Comparison of ENCODE assay signal across 8 cellular contexts in genomic region chr6:53437557-53438202, GRCh38.
A peak's percentile ranks its signal among the peaks of the same experiment; 100 is the strongest.
DNase-seq lines count a peak whose midpoint lies in the region; ATAC-seq, FAIRE-seq and TF ChIP-seq lines count a peak whose summit lies in the region.

No MANE protein-coding gene starts in this region.

- H3K27me3 ChIP-seq in BJ (ENCODE audit: control insufficient read depth, insufficient read depth, low read length): no peaks in the 10 kb centered on the region
- no peaks in the 10 kb centered on the region for H3K27me3 ChIP-seq in lower lobe of right lung (ENCODE audit: low read depth)

- ATAC-seq in lower lobe of right lung: peak; percentile 76 to 89

- TF ChIP-seq POLR2A in GM12891 (IDR thresholded peaks at IDR 0.05; ENCODE audit: low read depth, low read length): no peak

- H3K27ac ChIP-seq in lower lobe of right lung: no peak overlapping the region

- H3K4me1 ChIP-seq in lower lobe of right lung: peaks cover 15% of the 10 kb centered on the region

- H3K9me3 ChIP-seq in lower lobe of right lung: no peaks in the 10 kb centered on the region

- FAIRE-seq in GM12891 (lab: Jason Lieb, UNC): peak; percentile 87

- no peaks in the 10 kb centered on the region for H3K36me3 ChIP-seq in BJ (ENCODE audit: control insufficient read depth, insufficient read depth, low read length)
- H3K36me3 ChIP-seq in lower lobe of right lung: no peaks in the 10 kb centered on the region

- intact Hi-C loops in lower lobe of right lung (cut with DNase I): no loop called here

- no peak overlapping the region for H3K4me3 ChIP-seq in BJ (ENCODE audit: low read depth, low read length)
- H3K4me3 ChIP-seq in Jurkat, Clone E6-1 (ENCODE audit: low read length): no peak overlapping the region
- no peak overlapping the region for H3K4me3 ChIP-seq in lower lobe of right lung

- CTCF ChIA-PET in BJ (lab: Yijun Ruan, JAX): interaction anchor here (0.6 to 3.9 kb wide), 6 partner anchors 42 to 266 kb away, joined by 3 to 29 read pairs (median 4); no protein-coding TSS in a partner anchor

- TF ChIP-seq CTCF in BJ (IDR thresholded peaks at IDR 0.05; ENCODE audit: insufficient read depth, low read depth, low read length): peak; percentile 65
- peak; percentile 56 for TF ChIP-seq CTCF in lower lobe of right lung (IDR thresholded peaks at IDR 0.05)

- peak; percentile 49 for DNase-seq in BJ (ENCODE audit: low read depth)
- DNase-seq in GM12891 (ENCODE audit: insufficient read length, low spot score): no peak
- peak; percentile 62 for DNase-seq in Jurkat, Clone E6-1 (ENCODE audit: low read depth, low spot score)
- peak; percentile 61 to 77 for DNase-seq in SHP77 (lab: John Stamatoyannopoulos, UW)
- peak; percentile 49 for DNase-seq in dedifferentiated amniotic fluid mesenchymal stem cell (ENCODE audit: extremely low spot score)
- DNase-seq in lower lobe of right lung: no peak
- DNase-seq in activated CD4-positive, CD25-positive, alpha-beta regulatory T cell treated with anti-CD3 and anti-CD28 coated beads, Interleukin-2, amount 50 U/mL, for 72 hours: no peak
- no peak for DNase-seq in activated naive CD4-positive, alpha-beta T cell (lab: John Stamatoyannopoulos, UW)

- POLR2A ChIA-PET in BJ (lab: Charles Lee): interaction anchor here (0.7 kb wide), 1 partner anchor 90 kb away, joined by 7 read pairs; no protein-coding TSS in a partner anchor

TF ChIP-seq in GM12891, 5 proteins besides CTCF, POLR2A, EP300 and RAD21:
- TF ChIP-seq PAX5 (IDR thresholded peaks at IDR 0.05; ENCODE audit: insufficient read depth, low read length, severe bottlenecking) (no peak), SPI1 (IDR thresholded peaks at IDR 0.05; ENCODE audit: low read depth, low read length) (no peak), POU2F2 (IDR thresholded peaks at IDR 0.05; ENCODE audit: low read depth, low read length) (no peak), POLR2AphosphoS5 (IDR thresholded peaks at IDR 0.05; ENCODE audit: low read depth, low read length) (no peak), TAF1 (IDR thresholded peaks at IDR 0.05; ENCODE audit: low read depth, low read length) (no peak)

Comparison
In these comparisons a context has a peak if more than half of its experiments do, and no peak if none do; other contexts are left out.
1. DNase-seq: peak in BJ (single experiment), Jurkat, Clone E6-1 (single experiment), SHP77 (2 of 2) and dedifferentiated amniotic fluid mesenchymal stem cell (single experiment); none in GM12891 (single experiment), lower lobe of right lung (single experiment), activated CD4-positive, CD25-positive, alpha-beta regulatory T cell treated with anti-CD3 and anti-CD28 coated beads, Interleukin-2, amount 50 U/mL, for 72 hours (single experiment) and activated naive CD4-positive, alpha-beta T cell (0 of 4).